In the genomic region with DNA sequence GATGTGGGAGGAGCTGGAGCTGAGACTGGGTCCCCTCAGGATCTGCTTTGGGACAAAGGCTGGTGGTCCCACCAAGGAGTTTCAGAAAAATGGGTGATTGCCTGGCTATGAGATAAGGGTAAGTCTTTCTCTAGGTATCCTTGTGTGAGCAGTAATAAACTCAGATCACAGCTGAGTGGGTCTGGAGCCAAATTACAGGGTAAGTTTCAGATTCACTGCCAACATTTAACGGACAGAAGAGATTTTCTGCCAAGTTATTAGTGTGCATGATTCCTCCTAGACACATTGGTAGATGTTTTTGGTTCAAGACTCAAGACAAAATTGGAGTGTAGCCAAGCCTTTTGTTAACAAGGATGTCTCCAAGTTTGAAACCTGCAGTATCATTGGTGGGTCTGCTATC, we compare ENCODE assay signal across 37 cellular contexts. TPM values are rescaled to one million over a fixed set of nuclear protein-coding genes. Genes with fewer than 3 reads are reported as not detected.
"Had no signal": no experiment of that assay in that cellular context is flagged by ENCODE, and none has a peak within 500 bp of the region (broad histone marks: within the 10 kb centered on the region; RNA-seq: fewer than 3 reads in every experiment).

No MANE protein-coding gene starts in this region.

- H3K27ac ChIP-seq: ascending aorta, coronary artery, SJCRH30, SK-N-MC, WERI-Rb-1 had no signal

- H3K4me1 ChIP-seq: ascending aorta, SJCRH30 had no signal

- H3K27ac Mint-ChIP-seq: activated CD8-positive, alpha-beta T cell treated with anti-CD3 and anti-CD28 coated beads for 36 hours; activated naive CD8-positive, alpha-beta T cell treated with anti-CD3 and anti-CD28 coated beads, Interleukin-2, amount 10 ng/mL, durations not matched to agents 7 days and 5 days; activated T-cell treated with anti-CD3 and anti-CD28 coated beads, Interleukin-2, amount 50 U/mL, for 72 hours; activated T-helper 17 cell treated with anti-CD3 and anti-CD28 coated beads, Interleukin-2, amount 50 U/mL, for 72 hours had no signal

- ATAC-seq: activated CD8-positive, alpha-beta T cell treated with anti-CD3 and anti-CD28 coated beads for 36 hours; activated T-cell treated with anti-CD3 and anti-CD28 coated beads, Interleukin-2, amount 50 U/mL, for 72 hours; activated T-helper 17 cell treated with anti-CD3 and anti-CD28 coated beads, Interleukin-2, amount 50 U/mL, for 72 hours; Panc1 had no signal

- DNase-seq: activated CD4-positive, alpha-beta T cell treated with anti-CD3 and anti-CD28 coated beads for 1 hour; activated CD4-positive, alpha-beta T cell treated with anti-CD3 and anti-CD28 coated beads for 48 hours; activated CD4-positive, alpha-beta T cell treated with anti-CD3 and anti-CD28 coated beads, Interleukin-2, amount 50 U/mL, for 4 hours; activated CD4-positive, CD25-positive, alpha-beta regulatory T cell; activated CD8-positive, alpha-beta T cell treated with anti-CD3 and anti-CD28 coated beads for 36 hours; activated effector memory CD4-positive, alpha-beta T cell treated with anti-CD3 and anti-CD28 coated beads, Interleukin-2, amount 50 U/mL, for 16 hours; activated naive CD4-positive, alpha-beta T cell; activated naive CD4-positive, alpha-beta T cell treated with anti-CD3 and anti-CD28 coated beads, Interleukin-2, amount 50 U/mL, for 16 hours; activated naive CD8-positive, alpha-beta T cell treated with anti-CD3 and anti-CD28 coated beads, Interleukin-2, amount 10 ng/mL, durations not matched to agents 7 days and 5 days; activated T-cell treated with anti-CD3 and anti-CD28 coated beads, Interleukin-2, amount 50 U/mL, for 1 hour; activated T-cell treated with anti-CD3 and anti-CD28 coated beads, Interleukin-2, amount 50 U/mL, for 72 hours; amygdala; MM.1S; NCI-H1092 treated with DMSO at 0.1 percent for 48 hours; NCI-H1436; NCI-H1694; NCI-H1930; NCI-H2081 treated with DMSO at 0.1 percent for 48 hours; NCI-H226; NCI-H446 treated with DMSO at 0.1 percent for 48 hours; NCI-H524; SHP77; SJCRH30; T1000; WERI-Rb-1 had no signal

- H3K27me3 ChIP-seq: ascending aorta, SJCRH30 had no signal

- H3K4me3 Mint-ChIP-seq: activated CD8-positive, alpha-beta T cell treated with anti-CD3 and anti-CD28 coated beads for 36 hours; activated naive CD8-positive, alpha-beta T cell treated with anti-CD3 and anti-CD28 coated beads, Interleukin-2, amount 10 ng/mL, durations not matched to agents 7 days and 5 days; activated T-cell treated with anti-CD3 and anti-CD28 coated beads, Interleukin-2, amount 50 U/mL, for 72 hours; activated T-helper 17 cell treated with anti-CD3 and anti-CD28 coated beads, Interleukin-2, amount 50 U/mL, for 72 hours had no signal

- H3K4me1 Mint-ChIP-seq: activated naive CD8-positive, alpha-beta T cell treated with anti-CD3 and anti-CD28 coated beads, Interleukin-2, amount 10 ng/mL, durations not matched to agents 7 days and 5 days; activated T-helper 17 cell treated with anti-CD3 and anti-CD28 coated beads, Interleukin-2, amount 50 U/mL, for 72 hours had no signal

- H3K9me3 ChIP-seq: SJCRH30 had no signal

- H3K9me3 Mint-ChIP-seq: activated naive CD8-positive, alpha-beta T cell treated with anti-CD3 and anti-CD28 coated beads, Interleukin-2, amount 10 ng/mL, durations not matched to agents 7 days and 5 days had no signal

- H3K36me3 ChIP-seq: ascending aorta, SJCRH30, WERI-Rb-1 had no signal

- H3K4me3 ChIP-seq: ascending aorta, coronary artery, SJCRH30, SK-N-MC had no signal

RNA-seq across cellular contexts. Expression of a gene that starts 7.5 kb away (rescaled TPM):
- total RNA-seq: activated CD8-positive, alpha-beta memory T cell treated with anti-CD3 and anti-CD28 coated beads for 36 hours; activated CD8-positive, alpha-beta T cell treated with anti-CD3 and anti-CD28 coated beads for 36 hours; activated naive CD8-positive, alpha-beta T cell treated with anti-CD3 and anti-CD28 coated beads, Interleukin-2, amount 10 ng/mL, durations not matched to agents 7 days and 5 days; activated T-cell treated with anti-CD3 and anti-CD28 coated beads, Interleukin-2, amount 50 U/mL, for 72 hours; activated T-helper 17 cell treated with anti-CD3 and anti-CD28 coated beads, Interleukin-2, amount 50 U/mL, for 72 hours; ascending aorta; cardiac septum; LHCN-M2; RPMI7951; SJCRH30; T-helper 1 cell treated with Interleukin-12 subunit alpha and Interleukin-12 subunit beta and Interleukin-4 antibody, amounts not matched to agents 30 ng/mL and 1 ng/mL, for 36 hours; T-helper 2 cell treated with Interferon-gamma antibody and Interleukin-4, amounts not matched to agents 100 ng/mL and 5 ng/mL, for 36 hours had no signal
- polyA plus RNA-seq: adipose tissue had no signal

RNA-seq across cellular contexts. Expression of a gene that starts 29.8 kb away (rescaled TPM):
- total RNA-seq: activated CD8-positive, alpha-beta memory T cell treated with anti-CD3 and anti-CD28 coated beads for 36 hours; activated CD8-positive, alpha-beta T cell treated with anti-CD3 and anti-CD28 coated beads for 36 hours; activated naive CD8-positive, alpha-beta T cell treated with anti-CD3 and anti-CD28 coated beads, Interleukin-2, amount 10 ng/mL, durations not matched to agents 7 days and 5 days; activated T-cell treated with anti-CD3 and anti-CD28 coated beads, Interleukin-2, amount 50 U/mL, for 72 hours; activated T-helper 17 cell treated with anti-CD3 and anti-CD28 coated beads, Interleukin-2, amount 50 U/mL, for 72 hours; ascending aorta; cardiac septum; LHCN-M2; RPMI7951; T-helper 1 cell treated with Interleukin-12 subunit alpha and Interleukin-12 subunit beta and Interleukin-4 antibody, amounts not matched to agents 30 ng/mL and 1 ng/mL, for 36 hours; T-helper 2 cell treated with Interferon-gamma antibody and Interleukin-4, amounts not matched to agents 100 ng/mL and 5 ng/mL, for 36 hours had no signal

RNA-seq across cellular contexts. Expression of a gene that starts 34.1 kb away (rescaled TPM):
- total RNA-seq: activated naive CD8-positive, alpha-beta T cell treated with anti-CD3 and anti-CD28 coated beads, Interleukin-2, amount 10 ng/mL, durations not matched to agents 7 days and 5 days; activated T-helper 17 cell treated with anti-CD3 and anti-CD28 coated beads, Interleukin-2, amount 50 U/mL, for 72 hours; ascending aorta; LHCN-M2; RPMI7951; SJCRH30; T-helper 2 cell treated with Interferon-gamma antibody and Interleukin-4, amounts not matched to agents 100 ng/mL and 5 ng/mL, for 36 hours had no signal
